19 cellular contexts compared by ENCODE assay signal in the genomic region with DNA sequence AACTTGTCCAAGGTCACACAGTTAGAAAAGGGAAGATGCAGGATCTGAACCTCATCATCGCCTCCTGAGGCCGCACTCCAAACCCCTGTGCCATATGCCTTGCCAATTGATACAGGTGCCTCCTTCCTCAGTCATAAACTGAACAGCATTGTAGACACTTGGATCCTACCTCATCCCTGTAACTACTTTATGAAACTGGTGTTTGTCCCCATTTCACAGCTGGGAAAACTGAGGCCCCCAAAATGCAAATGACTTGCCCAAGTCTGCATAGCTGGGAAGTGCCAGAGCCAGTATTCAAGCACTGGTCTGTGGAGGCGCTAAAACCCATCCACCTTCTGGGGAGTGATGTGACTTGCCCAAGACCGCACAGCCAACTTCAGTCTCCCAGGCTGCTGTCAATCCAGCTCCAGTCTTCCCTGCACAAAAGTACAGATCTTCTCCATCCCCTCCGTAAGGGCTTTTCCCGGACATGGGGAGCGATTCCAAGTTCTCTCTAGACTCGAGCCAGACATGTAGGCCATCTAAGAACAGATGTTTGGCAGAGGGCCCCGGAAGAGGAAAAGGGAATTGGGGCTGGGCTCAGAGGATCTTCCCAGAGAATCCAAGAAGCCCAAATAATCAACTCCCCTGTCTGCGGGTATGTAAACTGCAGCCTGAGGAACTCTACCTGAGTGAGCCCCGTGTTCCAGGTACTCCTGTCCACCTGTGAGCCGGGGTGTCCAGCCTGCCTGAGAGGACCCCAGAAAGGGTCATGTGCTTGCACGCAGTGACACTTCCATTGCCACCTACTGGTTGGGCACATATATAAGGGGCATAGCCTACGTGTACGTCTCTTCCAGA.
"Had no signal": no experiment of that assay in that cellular context is flagged by ENCODE, and none has a peak within 500 bp of the region (broad histone marks: within the 10 kb centered on the region; RNA-seq: fewer than 3 reads in every experiment).

No MANE protein-coding gene starts in this region.

- H3K9me3 ChIP-seq: gastrocnemius medialis, thyroid gland had no signal

- DNase-seq: activated CD4-positive, alpha-beta memory T cell treated with anti-CD3 and anti-CD28 coated beads for 36 hours; activated CD4-positive, alpha-beta T cell treated with anti-CD3 and anti-CD28 coated beads for 36 hours; activated gamma-delta T cell; activated naive CD4-positive, alpha-beta T cell treated with anti-CD3 and anti-CD28 coated beads, Interleukin-2, amount 50 U/mL, for 16 hours; activated naive CD8-positive, alpha-beta T cell treated with anti-CD3 and anti-CD28 coated beads, Interleukin-2, amount 50 U/mL, for 24 hours; erythroblast; gastrocnemius medialis; hippocampal formation; left ventricle myocardium superior; mammary epithelial cell; midbrain; natural killer cell; stimulated activated CD4-positive, alpha-beta T cell treated with anti-CD3 and anti-CD28 coated beads, Interleukin-12 subunit alpha, Interleukin-12 subunit beta, amount 100 ng/mL, for 4 hours; stimulated activated CD4-positive, alpha-beta T cell treated with anti-CD3 and anti-CD28 coated beads, Interleukin-4, amount 100 ng/mL, for 4 hours; stimulated activated naive CD8-positive, alpha-beta T cell treated with anti-CD3 and anti-CD28 coated beads, Interleukin-15, Interleukin-2, amounts not matched to agents 100 U/mL and 50 U/mL, for 24 hours; T-cell; thyroid gland had no signal

- FAIRE-seq: endometrium had no signal

- H3K4me1 ChIP-seq: gastrocnemius medialis, thyroid gland had no signal

- H3K36me3 ChIP-seq: cardiac muscle cell, gastrocnemius medialis, thyroid gland had no signal

- H3K4me3 ChIP-seq: cardiac muscle cell, gastrocnemius medialis, thyroid gland had no signal

- ATAC-seq: activated CD4-positive, alpha-beta T cell treated with anti-CD3 and anti-CD28 coated beads for 36 hours; activated naive CD8-positive, alpha-beta T cell treated with anti-CD3 and anti-CD28 coated beads, Interleukin-2, amount 50 U/mL, for 24 hours; gastrocnemius medialis; left ventricle myocardium superior; natural killer cell; stimulated activated naive CD8-positive, alpha-beta T cell treated with anti-CD3 and anti-CD28 coated beads, Interleukin-15, Interleukin-2, amounts not matched to agents 100 U/mL and 50 U/mL, for 24 hours; T-cell had no signal

- H3K27ac ChIP-seq: cardiac muscle cell, gastrocnemius medialis, thyroid gland had no signal

- H3K27me3 ChIP-seq: thyroid gland had no signal
